Comparison of ENCODE assay signal across 8 cellular contexts in genomic region chr3:135965506-135966348, GRCh38. TPM values are rescaled to one million over a fixed set of nuclear protein-coding genes. Genes with fewer than 3 reads are reported as not detected.
DNase-seq lines count a peak whose midpoint lies in the region; ATAC-seq, FAIRE-seq and TF ChIP-seq lines count a peak whose summit lies in the region.

Gene PPP2R3A (plus strand): TSS chr3:135965728. CDS start chr3:136001499, 35,771 bp downstream.

- H2BK120ac ChIP-seq in neuronal stem cell (ENCODE audit: low read depth, low read length), result no peak within 1 kb of the TSS

- H3K27me3 ChIP-seq in gastroesophageal sphincter (no peaks in the 10 kb centered on the region), neuronal stem cell (ENCODE audit: control insufficient read depth in 3 of 3, insufficient read depth in 3 of 3, low read depth in 1 of 3, low read length in 3 of 3) (no peaks in the 10 kb centered on the region), stomach smooth muscle (ENCODE audit: control insufficient read depth in 1 of 2, insufficient read depth in 2 of 2, low read length in 2 of 2) (no peaks in the 10 kb centered on the region)

- H3K36me3 ChIP-seq in SK-N-MC (ENCODE audit: insufficient read depth, low read length) (no peaks in the 10 kb centered on the region), gastroesophageal sphincter (no peaks in the 10 kb centered on the region), neuronal stem cell (replicated peaks in 1 of 2; ENCODE audit: control insufficient read depth in 2 of 2, insufficient read depth in 2 of 2, low read length in 2 of 2) (no peaks in the 10 kb centered on the region), stomach smooth muscle (ENCODE audit: control insufficient read depth in 2 of 2, insufficient read depth in 2 of 2, low read length in 2 of 2) (no peaks in the 10 kb centered on the region)

- TF ChIP-seq EP300 in gastroesophageal sphincter (IDR thresholded peaks at IDR 0.05), result no peak

- peak within 1 kb of the TSS; percentile 67 for H3K4me2 ChIP-seq in neuronal stem cell (ENCODE audit: insufficient read depth, low read length, poor library complexity, severe bottlenecking)

- H2BK12ac ChIP-seq in neuronal stem cell (ENCODE audit: low read length), result no peak within 1 kb of the TSS

- ATAC-seq in GM21737 (IDR thresholded peaks at IDR 0.05; ENCODE audit: unreplicated experiment), result peak; percentile 75
- ATAC-seq in gastroesophageal sphincter, result peak; percentile 94

- no peak for FAIRE-seq in D721Med (lab: Jason Lieb, UNC)

- H2AFZ ChIP-seq in neuronal stem cell (ENCODE audit: low read length), result peak within 1 kb of the TSS; percentile 98

- H3K9ac ChIP-seq in SK-N-MC (ENCODE audit: insufficient read length) (peak within 1 kb of the TSS; percentile 76), neuronal stem cell (ENCODE audit: low read depth, low read length, poor library complexity) (peak within 1 kb of the TSS; percentile 94), stomach smooth muscle (ENCODE audit: low read length in 2 of 2) (peak within 1 kb of the TSS; percentile 81 to 88)

- TF ChIP-seq POLR2A in gastroesophageal sphincter (IDR thresholded peaks at IDR 0.05), result peak; percentile 38 to 60

- peaks cover 16% of the 10 kb centered on the region for H3K4me1 Mint-ChIP-seq in activated naive CD4-positive, alpha-beta T cell treated with anti-CD3 and anti-CD28 coated beads, Interleukin-2, amount 50 U/mL, for 24 hours

- no peak within 1 kb of the TSS for H2AK5ac ChIP-seq in neuronal stem cell (ENCODE audit: low read depth, low read length)

- WGBS in gastroesophageal sphincter (ENCODE audit: low coverage in 1 of 2), 2 donors, result 0% methylated on average over 4 of the region's 89 CpGs; no CpG with 5 or more reads in 1 of the 2 donors
- WGBS in neuronal stem cell (ENCODE audit: extremely low coverage in 2 of 2, insufficient read length in 2 of 2, insufficient replicate concordance in 1 of 2), 2 donors, result no CpG with 5 or more reads among the region's 89 CpGs

- peaks cover 2% of the 10 kb centered on the region for H3K79me1 ChIP-seq in neuronal stem cell (ENCODE audit: low read depth, low read length)

- H3K4ac ChIP-seq in neuronal stem cell (ENCODE audit: low read length), result no peak within 1 kb of the TSS

- peaks cover 10% of the 10 kb centered on the region for H3K9me3 Mint-ChIP-seq in activated naive CD4-positive, alpha-beta T cell treated with anti-CD3 and anti-CD28 coated beads, Interleukin-2, amount 50 U/mL, for 24 hours

- H3K9me3 ChIP-seq in SK-N-MC (ENCODE audit: low read depth, low read length) (no peaks in the 10 kb centered on the region), gastroesophageal sphincter (peaks cover 0 to 4% (median 0%) of the 10 kb centered on the region in 3 donors), neuronal stem cell (replicated peaks in 1 of 2; ENCODE audit: control insufficient read depth in 2 of 2, insufficient read depth in 1 of 2, low read depth in 1 of 2, low read length in 2 of 2) (no peaks in the 10 kb centered on the region), stomach smooth muscle (ENCODE audit: control insufficient read depth in 2 of 2, low read length in 2 of 2) (peaks cover 2 to 3% of the 10 kb centered on the region in 2 donors)

- peak; percentile 59 for DNase-seq in D721Med (ENCODE audit: insufficient read length, low spot score)
- peak; percentile 81 for DNase-seq in KBM-7
- DNase-seq in SK-N-MC (ENCODE audit: low read depth, low spot score), result no peak
- peak; percentile 90 for DNase-seq in neuronal stem cell (ENCODE audit: low spot score)

- H4K91ac ChIP-seq in neuronal stem cell (ENCODE audit: low read depth, low read length, poor library complexity), result no peak within 1 kb of the TSS

- H2BK5ac ChIP-seq in neuronal stem cell (ENCODE audit: low read length), result no peak within 1 kb of the TSS

- H3K27ac ChIP-seq in SK-N-MC, result no peak within 1 kb of the TSS
- H3K27ac ChIP-seq in gastroesophageal sphincter, result peak within 1 kb of the TSS; percentile 86 to 98 (median 96)
- H3K27ac ChIP-seq in neuronal stem cell (replicated peaks; ENCODE audit: low read length), result peak within 1 kb of the TSS; percentile 93
- H3K27ac ChIP-seq in stomach smooth muscle (ENCODE audit: low read length), result peak within 1 kb of the TSS; percentile 91

- TF ChIP-seq CTCF in D721Med (IDR thresholded peaks at IDR 0.05; ENCODE audit: insufficient read depth, missing control alignments) (no peak), gastroesophageal sphincter (IDR thresholded peaks at IDR 0.05) (no peak)

- peak within 1 kb of the TSS; percentile 69 for H3K23ac ChIP-seq in neuronal stem cell (ENCODE audit: low read depth, low read length, poor library complexity)

- in situ Hi-C loops in KBM-7 (cut with MboI; ENCODE audit: low pct_unique_long_range_greater_than_20kb, low sequenced_read_pairs), result no loop called here

- H3K27me3 Mint-ChIP-seq in activated naive CD4-positive, alpha-beta T cell treated with anti-CD3 and anti-CD28 coated beads, Interleukin-2, amount 50 U/mL, for 24 hours, result peaks cover 32% of the 10 kb centered on the region

- no peak within 1 kb of the TSS for H4K8ac ChIP-seq in neuronal stem cell (ENCODE audit: low read depth, low read length)

- peak within 1 kb of the TSS; percentile 97 for H3K18ac ChIP-seq in neuronal stem cell (ENCODE audit: low read length)

- H3K4me3 ChIP-seq in SK-N-MC (peak within 1 kb of the TSS; percentile 92), gastroesophageal sphincter (peak within 1 kb of the TSS; percentile 78 to 89), neuronal stem cell (ENCODE audit: low read length in 2 of 2) (peak within 1 kb of the TSS; percentile 81 to 92), stomach smooth muscle (ENCODE audit: low read length in 2 of 2) (peak within 1 kb of the TSS; percentile 56 to 83)

- H3K4me1 ChIP-seq in gastroesophageal sphincter (peaks cover 0 to 54% (median 0%) of the 10 kb centered on the region in 3 donors), neuronal stem cell (ENCODE audit: control insufficient read depth in 2 of 2, insufficient read depth in 1 of 2, low read depth in 1 of 2, low read length in 2 of 2) (peaks cover 2 to 12% of the 10 kb centered on the region in 2 donors), stomach smooth muscle (ENCODE audit: control insufficient read depth, insufficient read depth, low read length) (peaks cover 6% of the 10 kb centered on the region)

- H3K14ac ChIP-seq in neuronal stem cell (ENCODE audit: low read length), result peak within 1 kb of the TSS; percentile 63

- no peaks in the 10 kb centered on the region for H3K36me3 Mint-ChIP-seq in activated naive CD4-positive, alpha-beta T cell treated with anti-CD3 and anti-CD28 coated beads, Interleukin-2, amount 50 U/mL, for 24 hours

- no peak within 1 kb of the TSS for H2BK15ac ChIP-seq in neuronal stem cell (ENCODE audit: low read length)

- no peak within 1 kb of the TSS for H3K27ac Mint-ChIP-seq in activated naive CD4-positive, alpha-beta T cell treated with anti-CD3 and anti-CD28 coated beads, Interleukin-2, amount 50 U/mL, for 24 hours

- peak within 1 kb of the TSS; percentile 82 for H3K4me3 Mint-ChIP-seq in activated naive CD4-positive, alpha-beta T cell treated with anti-CD3 and anti-CD28 coated beads, Interleukin-2, amount 50 U/mL, for 24 hours

RNA-seq across cellular contexts. Expression of gene PPP2R3A, which starts in this region (rescaled TPM):
- total RNA-seq in gastroesophageal sphincter, result 10 to 100 TPM; 22.5 to 31.8 (median 27.8) TPM
- polyA plus RNA-seq in neuronal stem cell (2013, experiment 1 of 2), result 15.3 TPM
- polyA plus RNA-seq in neuronal stem cell (2013, experiment 2 of 2), result 15.4 TPM
